Comparison of ENCODE assay signal across 8 cellular contexts in the genomic region with DNA sequence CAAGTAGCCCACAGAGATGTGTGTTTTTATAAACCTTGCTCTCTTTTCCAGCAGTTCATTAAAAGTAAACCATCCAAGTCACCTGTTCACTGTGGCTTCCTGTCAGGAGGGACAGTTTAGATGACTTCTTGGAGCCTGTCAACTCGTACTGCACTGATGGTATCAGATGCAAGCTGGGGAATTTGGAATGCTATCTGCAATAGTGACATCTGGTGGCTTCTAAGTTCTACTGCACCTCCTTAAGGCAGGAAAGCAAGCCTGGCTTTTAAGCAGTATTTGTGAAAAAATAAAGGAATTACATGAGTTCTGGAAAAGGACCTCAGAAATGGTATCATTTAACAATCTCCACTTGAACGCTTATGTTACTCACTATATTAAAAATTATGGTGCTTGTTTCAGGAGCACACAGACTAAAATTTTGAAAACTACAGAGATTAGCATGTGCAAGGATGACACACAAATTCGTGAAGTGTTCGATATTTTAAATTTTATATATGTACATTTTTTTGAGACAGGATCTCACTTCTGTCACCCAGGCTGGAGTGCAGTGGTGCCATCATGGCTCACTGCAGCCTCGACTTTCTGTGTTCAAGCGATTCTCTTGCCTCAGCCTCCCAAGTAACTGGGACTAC.
DNase-seq lines count a peak whose midpoint lies in the region; TF ChIP-seq lines count a peak whose summit lies in the region.

No MANE protein-coding gene starts in this region.

- H3K36me3 Mint-ChIP-seq in HFFc6 (ENCODE audit: low read depth) (no peaks in the 10 kb centered on the region), neural crest cell (ENCODE audit: low read depth) (no peaks in the 10 kb centered on the region)

- no peaks in the 10 kb centered on the region for H3K4me1 Mint-ChIP-seq in HFFc6 (ENCODE audit: low read depth)
- peaks cover 26% of the 10 kb centered on the region for H3K4me1 Mint-ChIP-seq in neural crest cell

- no peak overlapping the region for H3K4me3 Mint-ChIP-seq in HFFc6
- H3K4me3 Mint-ChIP-seq in neural crest cell = no peak overlapping the region

- no peak overlapping the region for H2AFZ ChIP-seq in SU-DHL-6 (ENCODE audit: low read depth, low read length, severe bottlenecking)
- H2AFZ ChIP-seq in fibroblast of lung (ENCODE audit: low read length) = no peak overlapping the region

- H3K36me3 ChIP-seq in MG63 = no peaks in the 10 kb centered on the region
- no peaks in the 10 kb centered on the region for H3K36me3 ChIP-seq in SU-DHL-6 (ENCODE audit: low read length)
- H3K36me3 ChIP-seq in fibroblast of lung (ENCODE audit: control insufficient read depth, insufficient read depth, low read length) = no peaks in the 10 kb centered on the region

- H3K79me2 ChIP-seq in SU-DHL-6 (ENCODE audit: insufficient read depth, low read length) (no peaks in the 10 kb centered on the region), fibroblast of lung (ENCODE audit: control insufficient read depth, insufficient read depth, low read length) (no peaks in the 10 kb centered on the region)

- H3K9me3 Mint-ChIP-seq in HFFc6 (no peaks in the 10 kb centered on the region), neural crest cell (no peaks in the 10 kb centered on the region)

- H3K4me3 ChIP-seq in MG63 = no peak overlapping the region
- H3K4me3 ChIP-seq in SU-DHL-6 (ENCODE audit: insufficient read depth, low read length, poor library complexity, severe bottlenecking) = no peak overlapping the region
- H3K4me3 ChIP-seq in fibroblast of lung (replicated peaks in 1 of 4; ENCODE audit: control extremely low read depth in 1 of 4, insufficient read depth in 1 of 4, low read depth in 3 of 4, low read length in 4 of 4) = no peak overlapping the region

- H3K9ac ChIP-seq in SU-DHL-6 (ENCODE audit: low read length) (no peak overlapping the region), fibroblast of lung (ENCODE audit: insufficient read depth, low read length) (no peak overlapping the region)

- H3K4me1 ChIP-seq in fibroblast of lung (ENCODE audit: control insufficient read depth, extremely low read depth, insufficient read depth, low read length) = no peaks in the 10 kb centered on the region

- H3K27ac Mint-ChIP-seq in HFFc6 (no peak overlapping the region), neural crest cell (ENCODE audit: unreplicated experiment) (no peak overlapping the region)

- no peaks in the 10 kb centered on the region for H3K9me2 ChIP-seq in SU-DHL-6 (replicated peaks; ENCODE audit: insufficient read depth, low read length)

- no peaks in the 10 kb centered on the region for H3K9me3 ChIP-seq in MG63
- no peaks in the 10 kb centered on the region for H3K9me3 ChIP-seq in SU-DHL-6 (ENCODE audit: insufficient read depth, low read length)
- H3K9me3 ChIP-seq in fibroblast of lung (ENCODE audit: control insufficient read depth, insufficient read depth, low read depth, low read length) = no peaks in the 10 kb centered on the region

- peaks cover 17% of the 10 kb centered on the region for H3K27me3 Mint-ChIP-seq in HFFc6 (ENCODE audit: insufficient read depth)
- H3K27me3 Mint-ChIP-seq in neural crest cell (ENCODE audit: low read depth) = no peaks in the 10 kb centered on the region

- H4K20me1 ChIP-seq in SU-DHL-6 (ENCODE audit: low read depth, low read length) (no peaks in the 10 kb centered on the region), fibroblast of lung (ENCODE audit: control insufficient read depth, extremely low read depth, insufficient read depth, low read length) (no peaks in the 10 kb centered on the region)

- H3K27me3 ChIP-seq in MG63 (no peaks in the 10 kb centered on the region; the same call in 1 of the 2 replicates), SU-DHL-6 (ENCODE audit: low read length) (no peaks in the 10 kb centered on the region), fibroblast of lung (ENCODE audit: control insufficient read depth, insufficient read depth, low read length) (peaks cover 5% of the 10 kb centered on the region)

- DNase-seq in AG08396 (ENCODE audit: low spot score) (peak; percentile 59), HFFc6 (peak; percentile 48), MG63 (peak; percentile 46), fibroblast of lung (ENCODE audit: low read depth in 2 of 2) (peak; percentile 54 to 77), neural crest cell (ENCODE audit: low read depth, low spot score) (no peak), NCI-H1048 (lab: John Stamatoyannopoulos, UW) (no peak)

- TF ChIP-seq CTCF in GM12874 (IDR thresholded peaks at IDR 0.05; ENCODE audit: insufficient read depth, low read depth, low read length) = peak; percentile 75
- peak; percentile 85 for TF ChIP-seq CTCF in HFFc6 (IDR thresholded peaks at IDR 0.05)
- TF ChIP-seq CTCF in SU-DHL-6 (IDR thresholded peaks at IDR 0.05; ENCODE audit: insufficient read depth, low read length, poor library complexity, severe bottlenecking) = peak; percentile 68
- peak; percentile 83 to 96 for TF ChIP-seq CTCF in fibroblast of lung (conservative IDR thresholded peaks at IDR 0.05 in 1 of 2, IDR thresholded peaks at IDR 0.05 in 1 of 2; ENCODE audit: low read depth in 1 of 2, low read length in 2 of 2)
- TF ChIP-seq CTCF in neural crest cell (conservative IDR thresholded peaks at IDR 0.05) = peak; percentile 89

- no peaks in the 10 kb centered on the region for H3F3A ChIP-seq in SU-DHL-6 (ENCODE audit: insufficient read depth)

- H3K27ac ChIP-seq in SU-DHL-6 (ENCODE audit: low read depth, low read length) (no peak overlapping the region), fibroblast of lung (ENCODE audit: insufficient read depth, low read length) (no peak overlapping the region)

- H3K4me2 ChIP-seq in SU-DHL-6 (ENCODE audit: low read depth, low read length, poor library complexity, severe bottlenecking) (no peak overlapping the region), fibroblast of lung (ENCODE audit: extremely low read depth, insufficient read depth, low read length) (no peak overlapping the region)

Comparison
In these comparisons a context has a peak if more than half of its experiments do, and no peak if none do; other contexts are left out.
1. DNase-seq: peak in AG08396 (single experiment), HFFc6 (single experiment), MG63 (single experiment) and fibroblast of lung (2 of 2); none in neural crest cell (single experiment) and NCI-H1048 (single experiment).
2. Peak in every context shown above with its lines, with median percentiles within 50 percentile points of each other: CTCF ChIP-seq.